17 cellular contexts compared by ENCODE assay signal in genomic region chr1:58824753-58825389, GRCh38. TPM values are rescaled to one million over a fixed set of nuclear protein-coding genes. Genes with fewer than 3 reads are reported as not detected.
DNase-seq lines count a peak whose midpoint lies in the region; ATAC-seq, FAIRE-seq and TF ChIP-seq lines count a peak whose summit lies in the region.
"Had no signal": no experiment of that assay in that cellular context is flagged by ENCODE, and none has a peak within 500 bp of the region (broad histone marks: within the 10 kb centered on the region; RNA-seq: fewer than 3 reads in every experiment).

No MANE protein-coding gene starts in this region.

- intact Hi-C loops in kidney (cut with DNase I) = no loop called here
- intact Hi-C loops in transverse colon (cut with DNase I; ENCODE audit: low total_unique reads) = no loop called here

- H3K4me3 ChIP-seq in MG63 (no peak overlapping the region), kidney (ENCODE audit: low read length in 2 of 2) (no peak overlapping the region), transverse colon (no peak overlapping the region)

- H3K36me3 ChIP-seq in MG63 = no peaks in the 10 kb centered on the region
- no peaks in the 10 kb centered on the region for H3K36me3 ChIP-seq in kidney (ENCODE audit: control insufficient read depth in 1 of 2, insufficient read depth in 2 of 2, low read length in 2 of 2)
- peaks cover 0 to 6% (median 0%) of the 10 kb centered on the region in 4 donors for H3K36me3 ChIP-seq in transverse colon
- H3K36me3 ChIP-seq: BE2C had no signal

- H3K9ac ChIP-seq in kidney (ENCODE audit: low read length in 2 of 2) = no peak overlapping the region
- H3K9ac ChIP-seq: parathyroid adenoma had no signal

- peak overlapping the region; percentile 53 for H3K27ac Mint-ChIP-seq in chondrocyte (ENCODE audit: unreplicated experiment)
- H3K27ac Mint-ChIP-seq: activated CD4-positive, alpha-beta memory T cell treated with anti-CD3 and anti-CD28 coated beads for 36 hours; activated naive CD8-positive, alpha-beta T cell treated with anti-CD3 and anti-CD28 coated beads, Interleukin-2, amount 50 U/mL, for 24 hours; endodermal cell; stimulated activated naive CD8-positive, alpha-beta T cell treated with anti-CD3 and anti-CD28 coated beads, Interleukin-15, Interleukin-2, amounts not matched to agents 100 ng/mL and 50 ng/mL, for 24 hours had no signal

- peaks cover 18% of the 10 kb centered on the region for H3K9me3 ChIP-seq in MG63
- peaks cover 2 to 14% of the 10 kb centered on the region in 2 donors for H3K9me3 ChIP-seq in kidney (ENCODE audit: control insufficient read depth in 1 of 2, low read length in 2 of 2)
- peaks cover 6 to 12% of the 10 kb centered on the region in 2 donors for H3K9me3 ChIP-seq in transverse colon
- H3K9me3 ChIP-seq: BE2C had no signal

- peaks cover 25% of the 10 kb centered on the region for H3K4me1 Mint-ChIP-seq in chondrocyte (ENCODE audit: low read depth)
- H3K4me1 Mint-ChIP-seq: activated naive CD8-positive, alpha-beta T cell treated with anti-CD3 and anti-CD28 coated beads, Interleukin-2, amount 50 U/mL, for 24 hours had no signal

- TF ChIP-seq POLR2A in transverse colon (IDR thresholded peaks at IDR 0.05) = no peak

- peaks cover 7% of the 10 kb centered on the region for H3K36me3 Mint-ChIP-seq in chondrocyte (ENCODE audit: low read depth)

- WGBS in transverse colon (ENCODE audit: low coverage in 1 of 2), 2 donors = 38 to 54% methylated on average over 5 of the region's 5 CpGs

- TF ChIP-seq EP300 in transverse colon (IDR thresholded peaks at IDR 0.05; ENCODE audit: low read depth) = peak; percentile 40

- peaks cover 32% of the 10 kb centered on the region for H3K9me3 Mint-ChIP-seq in chondrocyte (ENCODE audit: low read depth)

- H3K27me3 ChIP-seq in MG63 (no peaks in the 10 kb centered on the region), transverse colon (no peaks in the 10 kb centered on the region)
- H3K27me3 ChIP-seq: BE2C had no signal

- FAIRE-seq in kidney (lab: Jason Lieb, UNC) = no peak

- H3K4me1 ChIP-seq in kidney (ENCODE audit: control insufficient read depth in 1 of 2, insufficient read depth in 1 of 2, low read depth in 1 of 2, low read length in 2 of 2) (no peaks in the 10 kb centered on the region), transverse colon (peaks cover 0 to 18% (median 9%) of the 10 kb centered on the region in 4 donors)
- H3K4me1 ChIP-seq: BE2C had no signal

- TF ChIP-seq CTCF in chondrocyte (IDR thresholded peaks at IDR 0.05) (no peak), kidney (IDR thresholded peaks at IDR 0.05; ENCODE audit: borderline replicate concordance, extremely low read depth, insufficient read depth) (no peak), transverse colon (IDR thresholded peaks at IDR 0.05) (no peak)

- H3K27me3 Mint-ChIP-seq in chondrocyte (ENCODE audit: low read depth) = no peaks in the 10 kb centered on the region
- H3K27me3 Mint-ChIP-seq: activated CD4-positive, alpha-beta memory T cell treated with anti-CD3 and anti-CD28 coated beads for 36 hours; activated naive CD8-positive, alpha-beta T cell treated with anti-CD3 and anti-CD28 coated beads, Interleukin-2, amount 50 U/mL, for 24 hours; stimulated activated naive CD8-positive, alpha-beta T cell treated with anti-CD3 and anti-CD28 coated beads, Interleukin-15, Interleukin-2, amounts not matched to agents 100 ng/mL and 50 ng/mL, for 24 hours had no signal

- no peak overlapping the region for H3K27ac ChIP-seq in kidney (ENCODE audit: low read depth in 2 of 2, low read length in 2 of 2)
- peak overlapping the region; percentile 59 to 76 (median 72) for H3K27ac ChIP-seq in transverse colon
- H3K27ac ChIP-seq: parathyroid adenoma had no signal

- ATAC-seq in HG03354 (IDR thresholded peaks at IDR 0.05; ENCODE audit: poor library complexity, severe bottlenecking, unreplicated experiment) = no peak
- ATAC-seq in HG02678 (IDR thresholded peaks at IDR 0.05; ENCODE audit: unreplicated experiment) = no peak
- ATAC-seq: activated naive CD8-positive, alpha-beta T cell treated with anti-CD3 and anti-CD28 coated beads, Interleukin-2, amount 50 U/mL, for 24 hours had no signal

- DNase-seq in MG63 = peak; percentile 31
- DNase-seq in chondrocyte (ENCODE audit: low spot score) = no peak
- DNase-seq in kidney = peak; percentile 81
- DNase-seq in transverse colon = peak; percentile 91
- no peak for DNase-seq in SKM-1 treated with dmso at 0.1 percent for 144 hours (lab: John Stamatoyannopoulos, UW; ENCODE audit: unreplicated experiment)
- DNase-seq: activated CD4-positive, alpha-beta memory T cell treated with anti-CD3 and anti-CD28 coated beads for 36 hours; activated naive CD8-positive, alpha-beta T cell treated with anti-CD3 and anti-CD28 coated beads, Interleukin-2, amount 50 U/mL, for 24 hours; activated T-cell treated with anti-CD3 and anti-CD28 coated beads, Interleukin-2, amount 50 U/mL, for 48 hours; BE2C; central memory CD4-positive, alpha-beta T cell; endodermal cell; NCI-H1436 treated with DMSO at 0.1 percent for 48 hours; stimulated activated CD4-positive, alpha-beta T cell treated with anti-CD3 and anti-CD28 coated beads, Interleukin-12 subunit alpha, Interleukin-12 subunit beta, amount 100 ng/mL, for 4 hours had no signal

- in situ Hi-C loops in transverse colon (cut with MboI; ENCODE audit: low pct_ligation_motif_present in 1 of 4, low pct_unique_long_range_greater_than_20kb in 1 of 4, low sequenced_read_pairs in 3 of 4) = no loop called here

- H3K4me3 Mint-ChIP-seq in chondrocyte (ENCODE audit: unreplicated experiment) = no peak overlapping the region
- H3K4me3 Mint-ChIP-seq: activated CD4-positive, alpha-beta memory T cell treated with anti-CD3 and anti-CD28 coated beads for 36 hours; activated naive CD8-positive, alpha-beta T cell treated with anti-CD3 and anti-CD28 coated beads, Interleukin-2, amount 50 U/mL, for 24 hours; endodermal cell; stimulated activated naive CD8-positive, alpha-beta T cell treated with anti-CD3 and anti-CD28 coated beads, Interleukin-15, Interleukin-2, amounts not matched to agents 100 ng/mL and 50 ng/mL, for 24 hours had no signal

RNA-seq across cellular contexts. Expression of gene JUN, which starts 41.0 kb away (rescaled TPM):
- total RNA-seq in MG63 (2014; rRNA removed; shearing (Covaris generic); ENCODE audit: low replicate concordance) = 104 and 126 TPM in 2 replicates
- total RNA-seq in chondrocyte (74.9 to 98.8 TPM (median 92.3 TPM) in 3 replicates), kidney (109 TPM), transverse colon (100 to 1,000 TPM; 315 to 440 (median 376) TPM)
- 41.8 TPM for polyA plus RNA-seq in kidney (ENCODE audit: insufficient read depth, low read depth, low replicate concordance)

Comparison
In these comparisons a context has a peak if more than half of its experiments do, and no peak if none do; other contexts are left out.
1. DNase-seq: peak in MG63 (single experiment), kidney (single experiment) and transverse colon (single experiment); none in chondrocyte (single experiment) and SKM-1 treated with dmso at 0.1 percent for 144 hours (single experiment).
2. H3K27ac ChIP-seq: peak in transverse colon (4 of 4); none in kidney (0 of 2).